17 cellular contexts compared by ENCODE assay signal in the genomic region with DNA sequence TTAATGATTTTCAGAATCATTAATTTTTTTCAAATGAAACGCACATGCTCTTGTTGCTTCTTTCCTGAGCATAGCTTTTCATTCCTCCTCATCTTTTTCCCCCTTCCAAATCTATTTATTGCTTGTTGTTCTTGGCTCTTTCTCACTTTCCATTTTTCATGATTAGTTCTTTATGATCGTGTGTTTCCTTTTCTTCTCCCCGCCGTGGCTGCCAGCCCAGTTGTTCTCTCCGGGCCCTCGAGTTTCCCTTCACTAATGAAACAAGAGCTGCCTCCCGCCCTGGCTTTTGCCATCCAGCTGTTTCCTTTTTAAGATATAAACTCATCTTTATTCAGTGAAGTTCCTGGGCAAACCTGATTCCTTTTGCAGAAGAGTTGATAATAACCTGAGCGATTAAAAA.
DNase-seq lines count a peak whose midpoint lies in the region; ATAC-seq, FAIRE-seq and TF ChIP-seq lines count a peak whose summit lies in the region.
"Had no signal": no experiment of that assay in that cellular context is flagged by ENCODE, and none has a peak within 500 bp of the region (broad histone marks: within the 10 kb centered on the region; RNA-seq: fewer than 3 reads in every experiment).

No MANE protein-coding gene starts in this region.

- TF ChIP-seq CTCF in K562 (IDR thresholded peaks at IDR 0.05 in 2 of 3, conservative IDR thresholded peaks at IDR 0.05 in 1 of 3; ENCODE audit: insufficient read depth in 2 of 3, low read depth in 1 of 3, low read length in 3 of 3) = no peak
- TF ChIP-seq CTCF in heart right ventricle (IDR thresholded peaks at IDR 0.05) = no peak
- no peak for TF ChIP-seq CTCF in WERI-Rb-1 (IDR thresholded peaks at IDR 0.05; ENCODE audit: low read depth, low read length)

- H3K9me1 ChIP-seq in K562 (ENCODE audit: control insufficient read depth, insufficient read depth, low read length) = no peaks in the 10 kb centered on the region

- H3K4me3 ChIP-seq in K562 (no peak overlapping the region), heart right ventricle (peak overlapping the region in 1 of 10 donors; percentile 17), WERI-Rb-1 (ENCODE audit: low read depth, low read length) (no peak overlapping the region)
- H3K4me3 ChIP-seq: neural progenitor cell had no signal

- in situ Hi-C loops in K562 (cut with MboI) = no loop called here

- no peak for TF ChIP-seq POLR2A in K562 (conservative IDR thresholded peaks at IDR 0.05)

- no peak overlapping the region for H3K4me2 ChIP-seq in K562 (ENCODE audit: insufficient read depth, low read length)
- H3K4me2 ChIP-seq: neural progenitor cell had no signal

- peaks cover 5 to 10% of the 10 kb centered on the region in 2 experiments; a peak in 3 of 5 replicates for H3K4me1 ChIP-seq in K562 (replicated peaks in 1 of 2; ENCODE audit: control insufficient read depth in 2 of 2, insufficient read depth in 2 of 2, low read length in 2 of 2)
- H3K4me1 ChIP-seq in heart right ventricle = peaks cover 0 to 37% (median 11%) of the 10 kb centered on the region in 9 donors

- CTCF ChIA-PET in K562 (lab: Yijun Ruan, JAX; ENCODE audit: low intra/inter-chr PET ratio) = no interaction called here

- POLR2A ChIA-PET in K562 (lab: Yijun Ruan, JAX) = interaction anchor here (0.9 kb wide), 1 partner anchor 24 kb away, joined by 3 read pairs; no protein-coding TSS in a partner anchor

- no peaks in the 10 kb centered on the region for H3K79me2 ChIP-seq in K562 (ENCODE audit: control insufficient read depth, insufficient read depth, low read length)

- H4K20me1 ChIP-seq in K562 (replicated peaks; ENCODE audit: control insufficient read depth, insufficient read depth, low read length) = no peaks in the 10 kb centered on the region

- BruUV-seq in K562 (replicated peaks; lab: Mats Ljungman, UMichigan) = no TSS peak

- no peak for TF ChIP-seq EP300 in K562 (IDR thresholded peaks at IDR 0.05; ENCODE audit: low read length)

- H3K9ac ChIP-seq in K562 (ENCODE audit: insufficient read depth in 1 of 2, low read depth in 2 of 2, low read length in 2 of 2) = no peak overlapping the region
- H3K9ac ChIP-seq: neural progenitor cell had no signal

- H3K27me3 ChIP-seq in K562 (ENCODE audit: control insufficient read depth in 2 of 2, insufficient read depth in 2 of 2, low read length in 2 of 2) (no peaks in the 10 kb centered on the region), heart right ventricle (no peaks in the 10 kb centered on the region), WERI-Rb-1 (ENCODE audit: insufficient read depth, low read depth, severe bottlenecking) (no peaks in the 10 kb centered on the region)
- H3K27me3 ChIP-seq: neural progenitor cell had no signal

- FAIRE-seq in K562 (lab: Jason Lieb, UNC) = peak; percentile 15
- FAIRE-seq: GM12892 had no signal

- H3K36me3 ChIP-seq in K562 (ENCODE audit: control insufficient read depth, insufficient read depth, low read length) = no peaks in the 10 kb centered on the region
- H3K36me3 ChIP-seq in heart right ventricle = no peaks in the 10 kb centered on the region
- no peaks in the 10 kb centered on the region for H3K36me3 ChIP-seq in WERI-Rb-1
- H3K36me3 ChIP-seq: neural progenitor cell had no signal

- intact Hi-C loops in K562 (cut with micrococcal nuclease) = no loop called here
- intact Hi-C loops in heart right ventricle (cut with DNase I) = loop anchor here in 1 of 10 donors (5.0 kb wide), 1 partner anchor 157 kb away; no protein-coding TSS in a partner anchor
- intact Hi-C loops in sciatic nerve (cut with DNase I) = no loop called here

- H3K27ac ChIP-seq in K562 (ENCODE audit: extremely low read depth, low read depth, low read length) (no peak overlapping the region), heart right ventricle (peak overlapping the region in 5 of 10 donors; percentile 28 to 63 (median 39)), WERI-Rb-1 (no peak overlapping the region)
- H3K27ac ChIP-seq: neural progenitor cell had no signal

- ATAC-seq in K562 (no peak), heart right ventricle (peak in 5 of 8 donors; percentile 14 to 53 (median 38)), sciatic nerve (peak; percentile 74)
- ATAC-seq: stimulated activated naive CD8-positive, alpha-beta T cell treated with anti-CD3 and anti-CD28 coated beads, Interleukin-15, Interleukin-2, amounts not matched to agents 100 U/mL and 50 U/mL, for 24 hours; T-helper 17 cell had no signal

- no peak for TF ChIP-seq RAD21 in K562 (CRISPR knock-in tag; conservative IDR thresholded peaks at IDR 0.05 in 1 of 2, IDR thresholded peaks at IDR 0.05 in 1 of 2)

- H2AFZ ChIP-seq in K562 (ENCODE audit: low read depth, low read length) = no peak overlapping the region
- H2AFZ ChIP-seq: neural progenitor cell had no signal

- DNase-seq in AG08396 (ENCODE audit: low spot score) (peak; percentile 17), K562 (ENCODE audit: extremely low read depth in 1 of 4, low spot score in 3 of 4) (no peak), heart right ventricle (peak; percentile 48 to 53), sciatic nerve (ENCODE audit: low spot score) (peak; percentile 82), WERI-Rb-1 (no peak), NCI-H2227 treated with DMSO at 0.1 percent for 48 hours (lab: John Stamatoyannopoulos, UW) (no peak), COR-L47 (lab: John Stamatoyannopoulos, UW) (no peak)
- no peak for DNase-seq in stimulated activated CD4-positive, alpha-beta T cell treated with anti-CD3 and anti-CD28 coated beads, Interleukin-2, amount 100 ng/mL, for 48 hours
- DNase-seq: activated CD4-positive, alpha-beta memory T cell treated with anti-CD3 and anti-CD28 coated beads, Interleukin-2, amount 10 ng/mL, durations not matched to agents 7 days and 5 days; activated gamma-delta T cell treated with Interleukin-2 at 50 U/mL for 16 hours; H9; NCI-H2081 treated with DMSO at 0.1 percent for 48 hours; stimulated activated CD4-positive, alpha-beta T cell treated with anti-CD3 and anti-CD28 coated beads, Interleukin-4, amount 100 ng/mL, for 1 hour; stimulated activated naive CD8-positive, alpha-beta T cell treated with anti-CD3 and anti-CD28 coated beads, Interleukin-15, Interleukin-2, amounts not matched to agents 100 U/mL and 50 U/mL, for 24 hours; T-helper 17 cell had no signal

- H3K9me3 ChIP-seq in K562 (replicated peaks; ENCODE audit: control insufficient read depth, insufficient read depth, low read depth, low read length) (no peaks in the 10 kb centered on the region), heart right ventricle (no peaks in the 10 kb centered on the region), WERI-Rb-1 (ENCODE audit: severe bottlenecking) (no peaks in the 10 kb centered on the region)

- WGBS in K562 (ENCODE audit: insufficient coverage, low coverage, missing lambda C conversion rate) = 83% methylated on average over 7 of the region's 8 CpGs
- WGBS in heart right ventricle, 2 donors = 22 to 46% methylated on average over 8 of the region's 8 CpGs

TF ChIP-seq in K562, 482 proteins besides CTCF, POLR2A, EP300 and RAD21 (continues in another document):
- TF ChIP-seq PTBP1 (IDR thresholded peaks at IDR 0.05; ENCODE audit: low read depth, low read length) (no peak), CREM (IDR thresholded peaks at IDR 0.05; ENCODE audit: low read depth) (no peak), ZNF217 (CRISPR knock-in tag; IDR thresholded peaks at IDR 0.05) (no peak), TEAD2 (tag; IDR thresholded peaks at IDR 0.05) (no peak), MCM2 (IDR thresholded peaks at IDR 0.05; ENCODE audit: low read depth) (no peak), GTF2E2 (tag; IDR thresholded peaks at IDR 0.05) (no peak), CBX8 (IDR thresholded peaks at IDR 0.05; ENCODE audit: borderline replicate concordance, extremely low read depth, low read depth, low read length, poor library complexity, severe bottlenecking) (no peak), RUNX1 (IDR thresholded peaks at IDR 0.05; ENCODE audit: low read depth) (no peak), NR2C2 (CRISPR knock-in tag; IDR thresholded peaks at IDR 0.05) (no peak), NR2C2 (tag; IDR thresholded peaks at IDR 0.05) (no peak)
- TF ChIP-seq, protein P1, sequence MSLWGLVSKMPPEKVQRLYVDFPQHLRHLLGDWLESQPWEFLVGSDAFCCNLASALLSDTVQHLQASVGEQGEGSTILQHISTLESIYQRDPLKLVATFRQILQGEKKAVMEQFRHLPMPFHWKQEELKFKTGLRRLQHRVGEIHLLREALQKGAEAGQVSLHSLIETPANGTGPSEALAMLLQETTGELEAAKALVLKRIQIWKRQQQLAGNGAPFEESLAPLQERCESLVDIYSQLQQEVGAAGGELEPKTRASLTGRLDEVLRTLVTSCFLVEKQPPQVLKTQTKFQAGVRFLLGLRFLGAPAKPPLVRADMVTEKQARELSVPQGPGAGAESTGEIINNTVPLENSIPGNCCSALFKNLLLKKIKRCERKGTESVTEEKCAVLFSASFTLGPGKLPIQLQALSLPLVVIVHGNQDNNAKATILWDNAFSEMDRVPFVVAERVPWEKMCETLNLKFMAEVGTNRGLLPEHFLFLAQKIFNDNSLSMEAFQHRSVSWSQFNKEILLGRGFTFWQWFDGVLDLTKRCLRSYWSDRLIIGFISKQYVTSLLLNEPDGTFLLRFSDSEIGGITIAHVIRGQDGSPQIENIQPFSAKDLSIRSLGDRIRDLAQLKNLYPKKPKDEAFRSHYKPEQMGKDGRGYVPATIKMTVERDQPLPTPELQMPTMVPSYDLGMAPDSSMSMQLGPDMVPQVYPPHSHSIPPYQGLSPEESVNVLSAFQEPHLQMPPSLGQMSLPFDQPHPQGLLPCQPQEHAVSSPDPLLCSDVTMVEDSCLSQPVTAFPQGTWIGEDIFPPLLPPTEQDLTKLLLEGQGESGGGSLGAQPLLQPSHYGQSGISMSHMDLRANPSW (CRISPR knock-in tag; IDR thresholded peaks at IDR 0.05) = no peak
- TF ChIP-seq, protein P2, sequence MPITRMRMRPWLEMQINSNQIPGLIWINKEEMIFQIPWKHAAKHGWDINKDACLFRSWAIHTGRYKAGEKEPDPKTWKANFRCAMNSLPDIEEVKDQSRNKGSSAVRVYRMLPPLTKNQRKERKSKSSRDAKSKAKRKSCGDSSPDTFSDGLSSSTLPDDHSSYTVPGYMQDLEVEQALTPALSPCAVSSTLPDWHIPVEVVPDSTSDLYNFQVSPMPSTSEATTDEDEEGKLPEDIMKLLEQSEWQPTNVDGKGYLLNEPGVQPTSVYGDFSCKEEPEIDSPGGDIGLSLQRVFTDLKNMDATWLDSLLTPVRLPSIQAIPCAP (CRISPR knock-in tag; IDR thresholded peaks at IDR 0.05; ENCODE audit: borderline replicate concordance) = no peak
- TF ChIP-seq, protein P3, sequence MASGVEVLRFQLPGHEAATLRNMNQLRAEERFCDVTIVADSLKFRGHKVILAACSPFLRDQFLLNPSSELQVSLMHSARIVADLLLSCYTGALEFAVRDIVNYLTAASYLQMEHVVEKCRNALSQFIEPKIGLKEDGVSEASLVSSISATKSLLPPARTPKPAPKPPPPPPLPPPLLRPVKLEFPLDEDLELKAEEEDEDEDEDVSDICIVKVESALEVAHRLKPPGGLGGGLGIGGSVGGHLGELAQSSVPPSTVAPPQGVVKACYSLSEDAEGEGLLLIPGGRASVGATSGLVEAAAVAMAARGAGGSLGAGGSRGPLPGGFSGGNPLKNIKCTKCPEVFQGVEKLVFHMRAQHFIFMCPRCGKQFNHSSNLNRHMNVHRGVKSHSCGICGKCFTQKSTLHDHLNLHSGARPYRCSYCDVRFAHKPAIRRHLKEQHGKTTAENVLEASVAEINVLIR (CRISPR knock-in tag; IDR thresholded peaks at IDR 0.05) = no peak

Comparison
In these comparisons a context has a peak if more than half of its experiments do, and no peak if none do; other contexts are left out.
1. DNase-seq: peak in AG08396 (single experiment), heart right ventricle (2 of 2) and sciatic nerve (single experiment); none in K562 (0 of 4), stimulated activated CD4-positive, alpha-beta T cell treated with anti-CD3 and anti-CD28 coated beads, Interleukin-2, amount 100 ng/mL, for 48 hours (0 of 2), WERI-Rb-1 (single experiment), NCI-H2227 treated with DMSO at 0.1 percent for 48 hours (single experiment) and COR-L47 (single experiment).